In genomic region chr4:37873383-37873782, GRCh38 we compare ENCODE assay signal across 1 cellular context.
TF ChIP-seq lines count a peak whose summit lies in the region.

No MANE protein-coding gene starts in this region.

TF ChIP-seq in HepG2, 621 proteins besides CTCF, POLR2A, EP300 and RAD21 (continued from another document and continues in another):
- peak; percentile 20; the same call in 1 of the 2 replicates for TF ChIP-seq SP5 (CRISPR knock-in tag; IDR thresholded peaks at IDR 0.05; ENCODE audit: borderline replicate concordance, low read depth)
- no peak for TF ChIP-seq ZNF337 (CRISPR knock-in tag; IDR thresholded peaks at IDR 0.05; ENCODE audit: borderline replicate concordance, low read depth)
- TF ChIP-seq NBN (conservative IDR thresholded peaks at IDR 0.05), result no peak
- TF ChIP-seq THAP11 (CRISPR knock-in tag; IDR thresholded peaks at IDR 0.05), result 0 out of 2 replicates have a peak, but pooled peaks have one; percentile 26
- TF ChIP-seq YEATS2 (CRISPR knock-in tag; IDR thresholded peaks at IDR 0.05; ENCODE audit: borderline replicate concordance), result no peak
- TF ChIP-seq, protein P1, sequence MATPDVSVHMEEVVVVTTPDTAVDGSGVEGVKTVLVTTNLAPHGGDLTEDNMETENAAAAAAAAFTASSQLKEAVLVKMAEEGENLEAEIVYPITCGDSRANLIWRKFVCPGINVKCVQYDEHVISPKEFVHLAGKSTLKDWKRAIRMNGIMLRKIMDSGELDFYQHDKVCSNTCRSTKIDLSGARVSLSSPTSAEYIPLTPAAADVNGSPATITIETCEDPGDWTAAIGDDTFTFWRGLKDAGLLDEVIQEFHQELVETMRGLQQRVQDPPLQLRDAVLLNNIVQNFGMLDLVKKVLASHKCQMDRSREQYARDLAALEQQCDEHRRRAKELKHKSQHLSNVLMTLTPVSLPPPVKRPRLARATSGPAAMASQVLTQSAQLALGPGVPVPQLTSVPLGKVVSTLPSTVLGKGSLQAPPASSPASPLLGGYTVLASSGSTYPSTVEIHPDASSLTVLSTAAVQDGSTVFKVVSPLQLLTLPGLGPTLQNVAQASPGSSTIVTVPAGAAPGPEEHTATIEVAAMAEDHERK (CRISPR knock-in tag; IDR thresholded peaks at IDR 0.05; ENCODE audit: low read depth), result no peak
- TF ChIP-seq TAF15 (IDR thresholded peaks at IDR 0.05; ENCODE audit: low read depth, low read length, poor library complexity, severe bottlenecking), result no peak
- peak; percentile 55 for TF ChIP-seq TBL1XR1 (IDR thresholded peaks at IDR 0.05; ENCODE audit: borderline replicate concordance, low read length, partially characterized antibody)
- TF ChIP-seq, protein P2, sequence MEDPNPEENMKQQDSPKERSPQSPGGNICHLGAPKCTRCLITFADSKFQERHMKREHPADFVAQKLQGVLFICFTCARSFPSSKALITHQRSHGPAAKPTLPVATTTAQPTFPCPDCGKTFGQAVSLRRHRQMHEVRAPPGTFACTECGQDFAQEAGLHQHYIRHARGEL (CRISPR knock-in tag; IDR thresholded peaks at IDR 0.05), result no peak
- TF ChIP-seq, protein P3, sequence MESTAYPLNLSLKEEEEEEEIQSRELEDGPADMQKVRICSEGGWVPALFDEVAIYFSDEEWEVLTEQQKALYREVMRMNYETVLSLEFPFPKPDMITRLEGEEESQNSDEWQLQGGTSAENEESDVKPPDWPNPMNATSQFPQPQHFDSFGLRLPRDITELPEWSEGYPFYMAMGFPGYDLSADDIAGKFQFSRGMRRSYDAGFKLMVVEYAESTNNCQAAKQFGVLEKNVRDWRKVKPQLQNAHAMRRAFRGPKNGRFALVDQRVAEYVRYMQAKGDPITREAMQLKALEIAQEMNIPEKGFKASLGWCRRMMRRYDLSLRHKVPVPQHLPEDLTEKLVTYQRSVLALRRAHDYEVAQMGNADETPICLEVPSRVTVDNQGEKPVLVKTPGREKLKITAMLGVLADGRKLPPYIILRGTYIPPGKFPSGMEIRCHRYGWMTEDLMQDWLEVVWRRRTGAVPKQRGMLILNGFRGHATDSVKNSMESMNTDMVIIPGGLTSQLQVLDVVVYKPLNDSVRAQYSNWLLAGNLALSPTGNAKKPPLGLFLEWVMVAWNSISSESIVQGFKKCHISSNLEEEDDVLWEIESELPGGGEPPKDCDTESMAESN (CRISPR knock-in tag; conservative IDR thresholded peaks at IDR 0.05), result no peak
- TF ChIP-seq ZBTB1 (CRISPR knock-in tag; IDR thresholded peaks at IDR 0.05; ENCODE audit: borderline replicate concordance), result no peak
- no peak for TF ChIP-seq ZNF260 (CRISPR knock-in tag; IDR thresholded peaks at IDR 0.05; ENCODE audit: borderline replicate concordance, low read depth)
- TF ChIP-seq ZNF251 (CRISPR knock-in tag; IDR thresholded peaks at IDR 0.05), result no peak
- TF ChIP-seq, protein P4, sequence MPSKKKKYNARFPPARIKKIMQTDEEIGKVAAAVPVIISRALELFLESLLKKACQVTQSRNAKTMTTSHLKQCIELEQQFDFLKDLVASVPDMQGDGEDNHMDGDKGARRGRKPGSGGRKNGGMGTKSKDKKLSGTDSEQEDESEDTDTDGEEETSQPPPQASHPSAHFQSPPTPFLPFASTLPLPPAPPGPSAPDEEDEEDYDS (CRISPR knock-in tag; IDR thresholded peaks at IDR 0.05), result no peak
- no peak for TF ChIP-seq ZNF782 (CRISPR knock-in tag; IDR thresholded peaks at IDR 0.05; ENCODE audit: borderline replicate concordance)
- no peak for TF ChIP-seq GABPB1 (CRISPR knock-in tag; IDR thresholded peaks at IDR 0.05)
- TF ChIP-seq MAZ (IDR thresholded peaks at IDR 0.05; ENCODE audit: borderline replicate concordance, low read depth, low read length), result no peak
- no peak for TF ChIP-seq MAZ (CRISPR knock-in tag; IDR thresholded peaks at IDR 0.05; ENCODE audit: low read depth)
- TF ChIP-seq HMG20A (CRISPR knock-in tag; IDR thresholded peaks at IDR 0.05; ENCODE audit: borderline replicate concordance), result peak; percentile 75; the same call in 1 of the 2 replicates
- TF ChIP-seq SMC3 (IDR thresholded peaks at IDR 0.05; ENCODE audit: low read length), result peak; percentile 13; the same call in 1 of the 2 replicates
- no peak for TF ChIP-seq TBX2 (CRISPR knock-in tag; IDR thresholded peaks at IDR 0.05; ENCODE audit: borderline replicate concordance)
- TF ChIP-seq, protein P5, sequence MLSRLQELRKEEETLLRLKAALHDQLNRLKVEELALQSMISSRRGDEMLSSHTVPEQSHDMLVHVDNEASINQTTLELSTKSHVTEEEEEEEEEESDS (CRISPR knock-in tag; IDR thresholded peaks at IDR 0.05; ENCODE audit: borderline replicate concordance), result no peak
- TF ChIP-seq MAFF (IDR thresholded peaks at IDR 0.05; ENCODE audit: low read depth, low read length), result no peak
- peak; percentile 30; the same call in 1 of the 2 replicates for TF ChIP-seq RXRB (CRISPR knock-in tag; IDR thresholded peaks at IDR 0.05; ENCODE audit: borderline replicate concordance)
- TF ChIP-seq ZFX (CRISPR knock-in tag; IDR thresholded peaks at IDR 0.05; ENCODE audit: low read depth), result no peak
- TF ChIP-seq POLR2G (IDR thresholded peaks at IDR 0.05; ENCODE audit: low read depth, low read length), result no peak
- no peak for TF ChIP-seq PRDM15 (CRISPR knock-in tag; IDR thresholded peaks at IDR 0.05)
- peak; percentile 82 for TF ChIP-seq ARID5B (CRISPR knock-in tag; IDR thresholded peaks at IDR 0.05)
- TF ChIP-seq PHF21A (CRISPR knock-in tag; IDR thresholded peaks at IDR 0.05), result no peak
- no peak for TF ChIP-seq MEIS1 (CRISPR knock-in tag; IDR thresholded peaks at IDR 0.05; ENCODE audit: borderline replicate concordance)
- no peak for TF ChIP-seq TOE1 (CRISPR knock-in tag; IDR thresholded peaks at IDR 0.05)
- no peak for TF ChIP-seq FOXK1 (CRISPR knock-in tag; IDR thresholded peaks at IDR 0.05; ENCODE audit: borderline replicate concordance, low read depth)
- no peak for TF ChIP-seq ZNF644 (CRISPR knock-in tag; IDR thresholded peaks at IDR 0.05; ENCODE audit: low read depth)
- TF ChIP-seq AHDC1 (CRISPR knock-in tag; IDR thresholded peaks at IDR 0.05; ENCODE audit: borderline replicate concordance), result peak; percentile 75; the same call in 1 of the 2 replicates
- no peak for TF ChIP-seq HMG20B (CRISPR knock-in tag; conservative IDR thresholded peaks at IDR 0.05)
- TF ChIP-seq GATAD2A (CRISPR knock-in tag; IDR thresholded peaks at IDR 0.05), result peak; percentile 59
- TF ChIP-seq ZNF225 (CRISPR knock-in tag; IDR thresholded peaks at IDR 0.05), result no peak
- no peak for TF ChIP-seq ZNF777 (CRISPR knock-in tag; IDR thresholded peaks at IDR 0.05)
- no peak for TF ChIP-seq ZNF34 (CRISPR knock-in tag; IDR thresholded peaks at IDR 0.05; ENCODE audit: borderline replicate concordance)
